ENCODE assay signal across 39 cellular contexts in the genomic region with DNA sequence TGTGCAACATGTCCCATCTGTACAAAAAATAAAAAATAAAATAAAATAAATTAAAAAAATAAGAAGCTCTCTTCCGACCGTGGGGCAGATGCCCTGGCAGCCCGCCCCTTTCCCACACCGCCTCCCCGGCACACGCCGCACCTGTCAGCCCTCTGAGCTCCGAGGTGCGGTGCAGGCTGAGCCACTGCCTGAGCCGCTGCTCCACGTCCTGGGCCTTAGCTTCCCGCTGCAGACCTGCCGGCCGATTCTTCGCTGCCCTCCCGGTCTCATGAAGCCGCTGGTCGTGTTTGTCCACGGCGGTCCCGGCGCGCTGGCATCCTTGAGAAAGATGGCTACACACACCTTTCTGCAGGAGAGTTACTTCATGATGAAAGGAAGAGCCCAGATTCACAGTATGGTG. TPM values are rescaled to one million over a fixed set of nuclear protein-coding genes. Genes with fewer than 3 reads are reported as not detected.
"Had no signal": no experiment of that assay in that cellular context is flagged by ENCODE, and none has a peak within 500 bp of the region (broad histone marks: within the 10 kb centered on the region; RNA-seq: fewer than 3 reads in every experiment).

No MANE protein-coding gene starts in this region.

- H3K27ac ChIP-seq: ascending aorta, breast epithelium, KMS-11, Peyer's patch had no signal

- H3K9me3 ChIP-seq: ascending aorta, breast epithelium, Peyer's patch had no signal

- H3K36me3 Mint-ChIP-seq: activated naive CD4-positive, alpha-beta T cell treated with anti-CD3 and anti-CD28 coated beads, Interleukin-2, amount 50 U/mL, for 24 hours; activated naive CD8-positive, alpha-beta T cell treated with anti-CD3 and anti-CD28 coated beads, Interleukin-2, amount 10 ng/mL, durations not matched to agents 7 days and 5 days had no signal

- H3K36me3 ChIP-seq: ascending aorta, breast epithelium, Peyer's patch had no signal

- H3K9ac ChIP-seq: KMS-11 had no signal

- H3K27me3 ChIP-seq: ascending aorta, Peyer's patch had no signal

- H3K4me3 Mint-ChIP-seq: activated CD4-positive, alpha-beta T cell treated with anti-CD3 and anti-CD28 coated beads for 36 hours; activated CD4-positive, alpha-beta T cell treated with anti-CD3 and anti-CD28 coated beads, Interleukin-2, amount 10 ng/mL, durations not matched to agents 7 days and 5 days; activated CD8-positive, alpha-beta T cell treated with anti-CD3 and anti-CD28 coated beads, Interleukin-2, amount 10 ng/mL, durations not matched to agents 7 days and 5 days; activated naive CD4-positive, alpha-beta T cell treated with anti-CD3 and anti-CD28 coated beads, Interleukin-2, amount 50 U/mL, for 24 hours; activated naive CD8-positive, alpha-beta T cell treated with anti-CD3 and anti-CD28 coated beads, Interleukin-2, amount 10 ng/mL, durations not matched to agents 7 days and 5 days; activated T-cell treated with anti-CD3 and anti-CD28 coated beads, Interleukin-2, amount 50 U/mL, for 24 hours had no signal

- H3K9me3 Mint-ChIP-seq: activated CD4-positive, alpha-beta T cell treated with anti-CD3 and anti-CD28 coated beads, Interleukin-2, amount 10 ng/mL, durations not matched to agents 7 days and 5 days; activated naive CD4-positive, alpha-beta T cell treated with anti-CD3 and anti-CD28 coated beads, Interleukin-2, amount 50 U/mL, for 24 hours; activated naive CD8-positive, alpha-beta T cell treated with anti-CD3 and anti-CD28 coated beads, Interleukin-2, amount 10 ng/mL, durations not matched to agents 7 days and 5 days; activated T-cell treated with anti-CD3 and anti-CD28 coated beads, Interleukin-2, amount 50 U/mL, for 24 hours; activated T-helper 2 cell treated with anti-CD3 and anti-CD28 coated beads, Interferon-gamma antibody, Interleukin-2, Interleukin-4, amounts not matched to agents 10 μg/mL and 5 μg/mL and 100 μg/mL, durations not matched to agents 14 hours and 24 hours and 36 hours had no signal

- DNase-seq: activated CD4-positive, alpha-beta T cell treated with anti-CD3 and anti-CD28 coated beads for 36 hours; activated CD4-positive, alpha-beta T cell treated with anti-CD3 and anti-CD28 coated beads, Interleukin-2, amount 10 ng/mL, durations not matched to agents 7 days and 5 days; activated CD4-positive, alpha-beta T cell treated with anti-CD3 and anti-CD28 coated beads, Interleukin-2, amount 50 U/mL, for 48 hours; activated CD8-positive, alpha-beta T cell treated with anti-CD3 and anti-CD28 coated beads, Interleukin-2, amount 10 ng/mL, durations not matched to agents 7 days and 5 days; activated gamma-delta T cell; activated naive CD4-positive, alpha-beta T cell treated with Interleukin-2 at 50 U/mL for 16 hours; activated naive CD8-positive, alpha-beta T cell treated with anti-CD3 and anti-CD28 coated beads, Interleukin-2, amount 10 ng/mL, durations not matched to agents 7 days and 5 days; activated T-cell treated with anti-CD3 and anti-CD28 coated beads, Interleukin-2, amount 50 U/mL, for 24 hours; amygdala; MM.1S; NCI-H1092 treated with DMSO at 0.1 percent for 48 hours; NCI-H1417; NCI-H146; NCI-H187; NCI-H2029 treated with DMSO at 0.1 percent for 48 hours; NCI-H2107; NCI-H2171 treated with DMSO at 0.1 percent for 48 hours; NCI-H345; NCI-H524 treated with DMSO at 0.1 percent for 48 hours; NCI-H748 treated with DMSO at 0.1 percent for 48 hours; NK-92 treated with Interleukin-12 subunit alpha and Interleukin-12 subunit beta, amount 100 ng/mL, for 24 hours; PC-3; Peyer's patch; RPMI8226; SHP77 treated with DMSO at 0.1 percent for 48 hours; SW 1271; T-helper 1 cell; T-helper 2 cell; T1000 had no signal

- H3K4me2 ChIP-seq: KMS-11 had no signal

- H3K4me1 ChIP-seq: ascending aorta, breast epithelium had no signal

- H3K27ac Mint-ChIP-seq: activated CD4-positive, alpha-beta T cell treated with anti-CD3 and anti-CD28 coated beads for 36 hours; activated CD4-positive, alpha-beta T cell treated with anti-CD3 and anti-CD28 coated beads, Interleukin-2, amount 10 ng/mL, durations not matched to agents 7 days and 5 days; activated CD8-positive, alpha-beta T cell treated with anti-CD3 and anti-CD28 coated beads, Interleukin-2, amount 10 ng/mL, durations not matched to agents 7 days and 5 days; activated naive CD4-positive, alpha-beta T cell treated with anti-CD3 and anti-CD28 coated beads, Interleukin-2, amount 50 U/mL, for 24 hours; activated naive CD8-positive, alpha-beta T cell treated with anti-CD3 and anti-CD28 coated beads, Interleukin-2, amount 10 ng/mL, durations not matched to agents 7 days and 5 days; activated T-cell treated with anti-CD3 and anti-CD28 coated beads, Interleukin-2, amount 50 U/mL, for 24 hours; activated T-helper 2 cell treated with anti-CD3 and anti-CD28 coated beads, Interferon-gamma antibody, Interleukin-2, Interleukin-4, amounts not matched to agents 10 μg/mL and 5 μg/mL and 100 μg/mL, durations not matched to agents 14 hours and 24 hours and 36 hours had no signal

- H3K4me3 ChIP-seq: ascending aorta, breast epithelium, Peyer's patch had no signal

RNA-seq across cellular contexts. Expression of gene CLPSL2, which starts 10.7 kb away (rescaled TPM):
- total RNA-seq: activated CD4-positive, alpha-beta T cell treated with anti-CD3 and anti-CD28 coated beads for 36 hours; activated CD4-positive, alpha-beta T cell treated with anti-CD3 and anti-CD28 coated beads, Interleukin-2, amount 10 ng/mL, durations not matched to agents 7 days and 5 days; activated CD8-positive, alpha-beta T cell treated with anti-CD3 and anti-CD28 coated beads, Interleukin-2, amount 10 ng/mL, durations not matched to agents 7 days and 5 days; activated naive CD8-positive, alpha-beta T cell treated with anti-CD3 and anti-CD28 coated beads, Interleukin-2, amount 10 ng/mL, durations not matched to agents 7 days and 5 days; activated T-helper 2 cell treated with anti-CD3 and anti-CD28 coated beads, Interferon-gamma antibody, Interleukin-2, Interleukin-4, amounts not matched to agents 10 μg/mL and 5 μg/mL and 100 μg/mL, durations not matched to agents 14 hours and 24 hours and 36 hours; ascending aorta; cardiac septum; LHCN-M2; NCI-H460; PC-3; Peyer's patch; SK-MEL-5 had no signal

RNA-seq across cellular contexts. Expression of gene CLPSL1, which starts 15.1 kb away (rescaled TPM):
- total RNA-seq: activated CD4-positive, alpha-beta T cell treated with anti-CD3 and anti-CD28 coated beads for 36 hours; activated CD4-positive, alpha-beta T cell treated with anti-CD3 and anti-CD28 coated beads, Interleukin-2, amount 10 ng/mL, durations not matched to agents 7 days and 5 days; activated CD8-positive, alpha-beta T cell treated with anti-CD3 and anti-CD28 coated beads, Interleukin-2, amount 10 ng/mL, durations not matched to agents 7 days and 5 days; activated naive CD8-positive, alpha-beta T cell treated with anti-CD3 and anti-CD28 coated beads, Interleukin-2, amount 10 ng/mL, durations not matched to agents 7 days and 5 days; activated T-helper 2 cell treated with anti-CD3 and anti-CD28 coated beads, Interferon-gamma antibody, Interleukin-2, Interleukin-4, amounts not matched to agents 10 μg/mL and 5 μg/mL and 100 μg/mL, durations not matched to agents 14 hours and 24 hours and 36 hours; ascending aorta; cardiac septum; LHCN-M2; NCI-H460; PC-3; Peyer's patch; SK-MEL-5 had no signal
- polyA plus RNA-seq: adipose tissue had no signal

RNA-seq across cellular contexts. Expression of gene ARMC12, which starts 28.9 kb away (rescaled TPM):
- total RNA-seq: ascending aorta, PC-3, SK-MEL-5 had no signal

RNA-seq across cellular contexts. Expression of gene CLPS, which starts 31.4 kb away (rescaled TPM):
- total RNA-seq: activated CD4-positive, alpha-beta T cell treated with anti-CD3 and anti-CD28 coated beads for 36 hours; activated CD4-positive, alpha-beta T cell treated with anti-CD3 and anti-CD28 coated beads, Interleukin-2, amount 10 ng/mL, durations not matched to agents 7 days and 5 days; activated CD8-positive, alpha-beta T cell treated with anti-CD3 and anti-CD28 coated beads, Interleukin-2, amount 10 ng/mL, durations not matched to agents 7 days and 5 days; activated naive CD8-positive, alpha-beta T cell treated with anti-CD3 and anti-CD28 coated beads, Interleukin-2, amount 10 ng/mL, durations not matched to agents 7 days and 5 days; activated T-helper 2 cell treated with anti-CD3 and anti-CD28 coated beads, Interferon-gamma antibody, Interleukin-2, Interleukin-4, amounts not matched to agents 10 μg/mL and 5 μg/mL and 100 μg/mL, durations not matched to agents 14 hours and 24 hours and 36 hours; ascending aorta; breast epithelium; cardiac septum; LHCN-M2; NCI-H460; PC-3; Peyer's patch; SK-MEL-5 had no signal

RNA-seq across cellular contexts. Expression of gene LHFPL5, which starts 39.4 kb away (rescaled TPM):
- total RNA-seq: activated CD4-positive, alpha-beta T cell treated with anti-CD3 and anti-CD28 coated beads for 36 hours; activated CD4-positive, alpha-beta T cell treated with anti-CD3 and anti-CD28 coated beads, Interleukin-2, amount 10 ng/mL, durations not matched to agents 7 days and 5 days; activated CD8-positive, alpha-beta T cell treated with anti-CD3 and anti-CD28 coated beads, Interleukin-2, amount 10 ng/mL, durations not matched to agents 7 days and 5 days; activated naive CD8-positive, alpha-beta T cell treated with anti-CD3 and anti-CD28 coated beads, Interleukin-2, amount 10 ng/mL, durations not matched to agents 7 days and 5 days; activated T-helper 2 cell treated with anti-CD3 and anti-CD28 coated beads, Interferon-gamma antibody, Interleukin-2, Interleukin-4, amounts not matched to agents 10 μg/mL and 5 μg/mL and 100 μg/mL, durations not matched to agents 14 hours and 24 hours and 36 hours; ascending aorta; breast epithelium; cardiac septum; NCI-H460; PC-3; Peyer's patch; SK-MEL-5 had no signal
